In genomic region chr16:11297492-11298142, GRCh38 we compare ENCODE assay signal across 9 cellular contexts. TPM values are rescaled to one million over a fixed set of nuclear protein-coding genes. Genes with fewer than 3 reads are reported as not detected.
DNase-seq lines count a peak whose midpoint lies in the region; ATAC-seq and TF ChIP-seq lines count a peak whose summit lies in the region.
"Had no signal": no experiment of that assay in that cellular context is flagged by ENCODE, and none has a peak within 500 bp of the region (broad histone marks: within the 10 kb centered on the region; RNA-seq: fewer than 3 reads in every experiment).

No MANE protein-coding gene starts in this region.

- H3K36me3 Mint-ChIP-seq in CD4-positive, alpha-beta T cell (ENCODE audit: low read depth) = no peaks in the 10 kb centered on the region

- no peaks in the 10 kb centered on the region for H3K9me3 Mint-ChIP-seq in CD4-positive, alpha-beta T cell

- H3K36me3 ChIP-seq in Peyer's patch (no peaks in the 10 kb centered on the region), tibial nerve (no peaks in the 10 kb centered on the region)

- no peaks in the 10 kb centered on the region for H3K9me3 ChIP-seq in CD4-positive, alpha-beta T cell (ENCODE audit: control insufficient read depth, low read length)
- H3K9me3 ChIP-seq in Peyer's patch = no peaks in the 10 kb centered on the region
- no peaks in the 10 kb centered on the region for H3K9me3 ChIP-seq in tibial nerve

- H3K4me3 ChIP-seq in Peyer's patch (peak overlapping the region in 3 of 4 donors; percentile 23 to 38 (median 31)), tibial nerve (peak overlapping the region in 2 of 4 donors; percentile 9 to 31)
- H3K4me3 ChIP-seq: PC-9 had no signal

- H3K4me1 Mint-ChIP-seq in CD4-positive, alpha-beta T cell (ENCODE audit: low read depth) = peaks cover 33% of the 10 kb centered on the region

- H3K27me3 Mint-ChIP-seq in CD4-positive, alpha-beta T cell = no peaks in the 10 kb centered on the region

- ATAC-seq in CD4-positive, alpha-beta T cell (ENCODE audit: poor library complexity) = peak; percentile 93
- ATAC-seq in GM19351 (IDR thresholded peaks at IDR 0.05; ENCODE audit: unreplicated experiment) (peak; percentile 74), HG03457 (IDR thresholded peaks at IDR 0.05; ENCODE audit: unreplicated experiment) (peak; percentile 64)

- WGBS in tibial nerve, 2 donors = 16 to 17% methylated on average over 16 to 18 of the region's 19 CpGs

- intact Hi-C loops in CD4-positive, alpha-beta T cell (cut with DNase I, micrococcal nuclease) = loop anchor here (1.0 to 5.0 kb wide), 3 partner anchors 40 to 327 kb away; partner anchors contain the start of gene SOCS1 (in 1 of the 2)
- intact Hi-C loops in posterior cingulate gyrus (cut with DNase I) = no loop called here

- no peak overlapping the region for H3K27ac ChIP-seq in CD4-positive, alpha-beta T cell (ENCODE audit: low read depth, low read length)
- H3K27ac ChIP-seq in Peyer's patch (peak overlapping the region in 1 of 4 donors; percentile 77), tibial nerve (peak overlapping the region in 2 of 4 donors; percentile 5 to 64)
- H3K27ac ChIP-seq: PC-9 had no signal

- TF ChIP-seq POLR2A in Peyer's patch (IDR thresholded peaks at IDR 0.05) = no peak
- no peak for TF ChIP-seq POLR2A in tibial nerve (IDR thresholded peaks at IDR 0.05)

- TF ChIP-seq CTCF in CD4-positive, alpha-beta T cell (IDR thresholded peaks at IDR 0.05) = peak; percentile 39
- TF ChIP-seq CTCF in Peyer's patch (IDR thresholded peaks at IDR 0.05) (peak in 4 of 6 experiments; percentile 7 to 25 (median 18)), tibial nerve (IDR thresholded peaks at IDR 0.05) (peak in 2 of 5 experiments; percentile 14 to 42)

- peak in 1 of 2 donors; percentile 68 for TF ChIP-seq EP300 in tibial nerve (IDR thresholded peaks at IDR 0.05)

- peak; percentile 51 to 82 (median 58) for DNase-seq in CD4-positive, alpha-beta T cell
- DNase-seq in Peyer's patch = peak; percentile 66 to 94 (median 92)
- peak; percentile 34 to 39 for DNase-seq in activated T-helper 1 cell treated with anti-CD3 and anti-CD28 coated beads, Interleukin-2, amount 50 U/mL, for 16 hours (ENCODE audit: low read depth in 1 of 2, low spot score in 1 of 2)
- peak; percentile 57 for DNase-seq in foreskin melanocyte
- DNase-seq in posterior cingulate gyrus = peak; percentile 57 to 97 (median 71)
- peak; percentile 16 to 27 for DNase-seq in tibial nerve (ENCODE audit: low spot score in 2 of 2)

- H3K4me3 Mint-ChIP-seq in CD4-positive, alpha-beta T cell = peak overlapping the region; percentile 82

- POLR2A ChIA-PET in CD4-positive, alpha-beta T cell (lab: Charles Lee) = interaction anchor here (1.0 to 3.7 kb wide), 7 partner anchors 13 to 73 kb away, joined by 3 to 47 read pairs (median 11); partner anchors contain the start of gene SOCS1

- no peaks in the 10 kb centered on the region for H3K27me3 ChIP-seq in CD4-positive, alpha-beta T cell (ENCODE audit: control insufficient read depth, insufficient read depth, low read length)
- H3K27me3 ChIP-seq in Peyer's patch = no peaks in the 10 kb centered on the region
- no peaks in the 10 kb centered on the region for H3K27me3 ChIP-seq in tibial nerve

- H3K4me1 ChIP-seq in Peyer's patch = peaks cover 4 to 21% (median 15%) of the 10 kb centered on the region in 4 donors
- peaks cover 0 to 14% (median 12%) of the 10 kb centered on the region in 4 donors for H3K4me1 ChIP-seq in tibial nerve

- CTCF ChIA-PET in CD4-positive, alpha-beta T cell (lab: Charles Lee) = interaction anchor here (0.7 to 2.5 kb wide), 12 partner anchors 15 to 334 kb away, joined by 3 to 14 read pairs (median 4); partner anchors contain the start of gene SOCS1

- peak overlapping the region; percentile 73 for H3K27ac Mint-ChIP-seq in CD4-positive, alpha-beta T cell

RNA-seq across cellular contexts. Expression of gene PRM1, which starts 16.5 kb away (rescaled TPM):
- not detected for total RNA-seq in CD4-positive, alpha-beta T cell
- total RNA-seq in Peyer's patch (not detected), tibial nerve (not detected)
- total RNA-seq: PC-9 had no signal

RNA-seq across cellular contexts. Expression of gene PRM2, which starts 21.3 kb away (rescaled TPM):
- not detected for total RNA-seq in CD4-positive, alpha-beta T cell
- total RNA-seq in Peyer's patch (not detected), tibial nerve (not detected)
- total RNA-seq: PC-9 had no signal

RNA-seq across cellular contexts. Expression of gene PRM3, which starts 24.2 kb away (rescaled TPM):
- not detected for total RNA-seq in CD4-positive, alpha-beta T cell
- not detected for total RNA-seq in Peyer's patch
- total RNA-seq in tibial nerve = not detected
- total RNA-seq: PC-9 had no signal

RNA-seq across cellular contexts. Expression of gene TNP2, which starts 28.5 kb away (rescaled TPM):
- total RNA-seq in CD4-positive, alpha-beta T cell = not detected
- not detected for total RNA-seq in Peyer's patch
- not detected for total RNA-seq in tibial nerve
- total RNA-seq: PC-9 had no signal

RNA-seq across cellular contexts. Expression of gene SOCS1, which starts 41.6 kb away (rescaled TPM):
- 10 to 100 TPM; 71.3 to 71.4 TPM for total RNA-seq in CD4-positive, alpha-beta T cell
- total RNA-seq in Peyer's patch (10 to 100 TPM in 3 of 4 donors, 1 to 10 TPM in 1; 8.7 to 19.0 (median 15.3) TPM), tibial nerve (10 to 100 TPM in 2 of 4 donors, 1 to 10 TPM in 2; 7.4 to 29.6 (median 14.7) TPM)

Comparison
In these comparisons a context has a peak if more than half of its experiments do, and no peak if none do; other contexts are left out.
1. DNase-seq: peak in every context shown above with its lines; median percentile 92 in Peyer's patch; 71 in posterior cingulate gyrus; 58 in CD4-positive, alpha-beta T cell; 57 in foreskin melanocyte; 36 in activated T-helper 1 cell treated with anti-CD3 and anti-CD28 coated beads, Interleukin-2, amount 50 U/mL, for 16 hours; 22 in tibial nerve.